13 cellular contexts compared by ENCODE assay signal in genomic region chr2:113116100-113116958, GRCh38. TPM values are rescaled to one million over a fixed set of nuclear protein-coding genes. Genes with fewer than 3 reads are reported as not detected.
DNase-seq lines count a peak whose midpoint lies in the region; ATAC-seq and TF ChIP-seq lines count a peak whose summit lies in the region.
"Had no signal": no experiment of that assay in that cellular context is flagged by ENCODE, and none has a peak within 500 bp of the region (broad histone marks: within the 10 kb centered on the region; RNA-seq: fewer than 3 reads in every experiment).

No MANE protein-coding gene starts in this region.

- no peak for TF ChIP-seq CTCF in right atrium auricular region (IDR thresholded peaks at IDR 0.05)
- no peak for TF ChIP-seq CTCF in vagina (IDR thresholded peaks at IDR 0.05)
- TF ChIP-seq CTCF in BE2C (IDR thresholded peaks at IDR 0.05; ENCODE audit: low read depth, low read length), result no peak

- TF ChIP-seq POLR2A in vagina (IDR thresholded peaks at IDR 0.05), result no peak

- H3K36me3 ChIP-seq in right atrium auricular region (no peaks in the 10 kb centered on the region), MG63 (no peaks in the 10 kb centered on the region), vagina (no peaks in the 10 kb centered on the region), BE2C (no peaks in the 10 kb centered on the region)
- H3K36me3 ChIP-seq: gastrocnemius medialis had no signal

- H3K9me3 ChIP-seq in right atrium auricular region (no peaks in the 10 kb centered on the region), MG63 (no peaks in the 10 kb centered on the region), vagina (no peaks in the 10 kb centered on the region), BE2C (no peaks in the 10 kb centered on the region)
- H3K9me3 ChIP-seq: gastrocnemius medialis had no signal

- H3K9me3 Mint-ChIP-seq in effector memory CD8-positive, alpha-beta T cell, result no peaks in the 10 kb centered on the region

- no peaks in the 10 kb centered on the region for H3K4me1 ChIP-seq in right atrium auricular region
- peaks cover 23% of the 10 kb centered on the region for H3K4me1 ChIP-seq in vagina
- H3K4me1 ChIP-seq in BE2C, result no peaks in the 10 kb centered on the region
- H3K4me1 ChIP-seq: gastrocnemius medialis had no signal

- DNase-seq in right atrium auricular region (ENCODE audit: low spot score), result peak; percentile 46
- no peak for DNase-seq in left ventricle myocardium superior
- DNase-seq in MG63, result peak; percentile 48
- no peak for DNase-seq in effector memory CD8-positive, alpha-beta T cell
- DNase-seq in vagina (ENCODE audit: extremely low spot score in 2 of 2), result no peak
- no peak for DNase-seq in NCI-H1930 (lab: John Stamatoyannopoulos, UW)
- no peak for DNase-seq in superior temporal gyrus (ENCODE audit: extremely low spot score)
- no peak for DNase-seq in BE2C
- DNase-seq: amniotic stem cell; gastrocnemius medialis; NCI-H1694; stimulated activated CD4-positive, alpha-beta T cell treated with anti-CD3 and anti-CD28 coated beads, Interleukin-4, amount 100 ng/mL, for 24 hours had no signal

- H3K36me3 Mint-ChIP-seq in effector memory CD8-positive, alpha-beta T cell (ENCODE audit: insufficient read depth), result no peaks in the 10 kb centered on the region

- no peak overlapping the region for H3K27ac Mint-ChIP-seq in effector memory CD8-positive, alpha-beta T cell

- peaks cover 0 to 6% of the 10 kb centered on the region in 2 donors for H3K27me3 Mint-ChIP-seq in effector memory CD8-positive, alpha-beta T cell

- H3K27ac ChIP-seq in right atrium auricular region (no peak overlapping the region), vagina (peak overlapping the region; percentile 53)
- H3K27ac ChIP-seq: gastrocnemius medialis had no signal

- H3K4me3 Mint-ChIP-seq in effector memory CD8-positive, alpha-beta T cell, result no peak overlapping the region

- peaks cover 4 to 8% of the 10 kb centered on the region in 2 donors for H3K4me1 Mint-ChIP-seq in effector memory CD8-positive, alpha-beta T cell (ENCODE audit: low read depth in 2 of 2)

- intact Hi-C loops in left ventricle myocardium superior (cut with micrococcal nuclease), result no loop called here
- intact Hi-C loops in vagina (cut with DNase I), result no loop called here

- H3K4me3 ChIP-seq in right atrium auricular region, result no peak overlapping the region
- H3K4me3 ChIP-seq in MG63, result no peak overlapping the region
- H3K4me3 ChIP-seq in vagina, result no peak overlapping the region
- no peak overlapping the region for H3K4me3 ChIP-seq in BE2C (ENCODE audit: low read depth, low read length)
- H3K4me3 ChIP-seq: gastrocnemius medialis had no signal

- H3K27me3 ChIP-seq in right atrium auricular region, result no peaks in the 10 kb centered on the region
- peaks cover under 1% of the 10 kb centered on the region; the same call in 1 of the 2 replicates for H3K27me3 ChIP-seq in MG63
- H3K27me3 ChIP-seq in vagina, result no peaks in the 10 kb centered on the region
- H3K27me3 ChIP-seq in BE2C, result no peaks in the 10 kb centered on the region
- H3K27me3 ChIP-seq: gastrocnemius medialis had no signal

- ATAC-seq in left ventricle myocardium superior, result no peak
- ATAC-seq in effector memory CD8-positive, alpha-beta T cell (replicated peaks), result peak; percentile 27
- ATAC-seq: gastrocnemius medialis had no signal

RNA-seq across cellular contexts. Expression of gene IL1RN, which starts 11.1 kb away (rescaled TPM):
- total RNA-seq in right atrium auricular region (1 to 10 TPM in 1 of 2 donors, under 1 TPM in 1; 0.41 to 1.3 TPM), left ventricle myocardium superior (0.57 TPM), vagina (253 TPM)
- 0.86 and 7.1 TPM in 2 replicates for total RNA-seq in MG63 (2014; rRNA removed; shearing (Covaris generic); ENCODE audit: low replicate concordance)
- not detected for polyA plus RNA-seq in BE2C (2012; ENCODE audit: insufficient read depth, insufficient read length, low read depth)
- polyA plus RNA-seq: BJ had no signal

RNA-seq across cellular contexts. Expression of gene IL1F10, which starts 48.6 kb away (rescaled TPM):
- total RNA-seq in right atrium auricular region (not detected), left ventricle myocardium superior (not detected), vagina (not detected)
- total RNA-seq in MG63 (2014; rRNA removed; shearing (Covaris generic); ENCODE audit: low replicate concordance), result not detected in 2 replicates
- not detected for polyA plus RNA-seq in BE2C (2012; ENCODE audit: insufficient read depth, insufficient read length, low read depth)
- total RNA-seq: gastrocnemius medialis had no signal
- polyA plus RNA-seq: BJ had no signal

RNA-seq across cellular contexts. Expression of gene IL36RN, which starts 57.3 kb away (rescaled TPM):
- total RNA-seq in right atrium auricular region (not detected), left ventricle myocardium superior (not detected), vagina (0.25 TPM)
- not detected in 2 replicates for total RNA-seq in MG63 (2014; rRNA removed; shearing (Covaris generic); ENCODE audit: low replicate concordance)
- not detected for polyA plus RNA-seq in BE2C (2012; ENCODE audit: insufficient read depth, insufficient read length, low read depth)
- total RNA-seq: gastrocnemius medialis had no signal
- polyA plus RNA-seq: BJ had no signal

RNA-seq across cellular contexts. Expression of gene PSD4, which starts 57.4 kb away (rescaled TPM):
- total RNA-seq in right atrium auricular region (1 to 10 TPM; 2.4 to 4.5 TPM), left ventricle myocardium superior (2.9 TPM), vagina (39.0 TPM)
- 0.16 and 0.59 TPM in 2 replicates for total RNA-seq in MG63 (2014; rRNA removed; shearing (Covaris generic); ENCODE audit: low replicate concordance)
- 0.26 TPM for polyA plus RNA-seq in BE2C (2012; ENCODE audit: insufficient read depth, insufficient read length, low read depth)

Comparison
In these comparisons a context has a peak if more than half of its experiments do, and no peak if none do; other contexts are left out.
1. DNase-seq: peak in right atrium auricular region (single experiment) and MG63 (single experiment); none in left ventricle myocardium superior (single experiment), effector memory CD8-positive, alpha-beta T cell (0 of 3), vagina (0 of 2), NCI-H1930 (0 of 2), superior temporal gyrus (single experiment) and BE2C (single experiment).
2. RNA of gene IL1RN, which starts 11.1 kb away (total RNA-seq): 253 TPM in vagina (single experiment); 0.41 to 1.3 TPM in right atrium auricular region, 0.86 to 7.1 TPM in MG63 and 0.57 TPM in left ventricle myocardium superior (single experiment); every median in the first group is over 10 times any median in the second.